ENCODE assay signal across 35 cellular contexts in genomic region chrX:102715967-102716366, GRCh38.
"Had no signal": no experiment of that assay in that cellular context is flagged by ENCODE, and none has a peak within 500 bp of the region (broad histone marks: within the 10 kb centered on the region; RNA-seq: fewer than 3 reads in every experiment).

No MANE protein-coding gene starts in this region.

- H3K36me3 ChIP-seq: MG63 had no signal

- H3K4me2 ChIP-seq: KMS-11 had no signal

- H3K27ac ChIP-seq: KMS-11 had no signal

- H3K27me3 ChIP-seq: MG63 had no signal

- DNase-seq: Karpas-422, Kasumi-1, MG63, MM.1S, MV-4-11, NCI-H1048, NCI-H1092, NCI-H1092 treated with DMSO at 0.1 percent for 48 hours, NCI-H1105, NCI-H1105 treated with DMSO at 0.1 percent for 48 hours, NCI-H1417, NCI-H1417 treated with DMSO at 0.1 percent for 48 hours, NCI-H1436, NCI-H1436 treated with DMSO at 0.1 percent for 48 hours, NCI-H146, NCI-H1694, NCI-H1694 treated with DMSO at 0.1 percent for 48 hours, NCI-H187, NCI-H187 treated with DMSO at 0.1 percent for 48 hours, NCI-H1930, NCI-H2029, NCI-H2029 treated with DMSO at 0.1 percent for 48 hours, NCI-H2081, NCI-H2081 treated with DMSO at 0.1 percent for 48 hours, NCI-H2107, NCI-H2171, NCI-H2171 treated with DMSO at 0.1 percent for 48 hours, NCI-H2227 treated with DMSO at 0.1 percent for 48 hours, NCI-H226, NCI-H345, NCI-H446, NCI-H446 treated with DMSO at 0.1 percent for 48 hours, NCI-H510A, NCI-H510A treated with DMSO at 0.1 percent for 48 hours had no signal

- H3K9me3 ChIP-seq: MG63 had no signal

- H3K9ac ChIP-seq: KMS-11 had no signal

- H3K4me3 ChIP-seq: MG63 had no signal
